2 cellular contexts compared by ENCODE assay signal in genomic region chr5:32474201-32474854, GRCh38.
TF ChIP-seq lines count a peak whose summit lies in the region.

No MANE protein-coding gene starts in this region.

TF ChIP-seq in IMR-90, 13 proteins besides CTCF, POLR2A, EP300 and RAD21:
- TF ChIP-seq BHLHE40 (IDR thresholded peaks at IDR 0.05; ENCODE audit: low read depth, low read length), result no peak
- TF ChIP-seq MAZ (IDR thresholded peaks at IDR 0.05; ENCODE audit: borderline replicate concordance, low read depth, low read length), result no peak
- no peak for TF ChIP-seq CHD1 (IDR thresholded peaks at IDR 0.05; ENCODE audit: low read depth, low read length)
- no peak for TF ChIP-seq RCOR1 (IDR thresholded peaks at IDR 0.05; ENCODE audit: insufficient replicate concordance, low read length)
- TF ChIP-seq USF2 (IDR thresholded peaks at IDR 0.05; ENCODE audit: low read depth, low read length), result no peak
- TF ChIP-seq SMC3 (IDR thresholded peaks at IDR 0.05; ENCODE audit: low read depth, low read length), result no peak
- TF ChIP-seq CEBPB (IDR thresholded peaks at IDR 0.05; ENCODE audit: low read depth, low read length), result no peak
- TF ChIP-seq MAFK (IDR thresholded peaks at IDR 0.05; ENCODE audit: low read depth, low read length), result no peak
- TF ChIP-seq MXI1 (IDR thresholded peaks at IDR 0.05; ENCODE audit: borderline replicate concordance, low read depth, low read length), result no peak

TF ChIP-seq in K562, 482 proteins besides CTCF, POLR2A, EP300 and RAD21:
- no peak for TF ChIP-seq PTRF (tag; IDR thresholded peaks at IDR 0.05)
- no peak for TF ChIP-seq TBL1XR1 (IDR thresholded peaks at IDR 0.05; ENCODE audit: low read length in 2 of 2)
